10 cellular contexts compared by ENCODE assay signal in genomic region chr6:87724994-87725811, GRCh38. TPM values are rescaled to one million over a fixed set of nuclear protein-coding genes. Genes with fewer than 3 reads are reported as not detected.
DNase-seq lines count a peak whose midpoint lies in the region; ATAC-seq and TF ChIP-seq lines count a peak whose summit lies in the region.
"Had no signal": no experiment of that assay in that cellular context is flagged by ENCODE, and none has a peak within 500 bp of the region (broad histone marks: within the 10 kb centered on the region; RNA-seq: fewer than 3 reads in every experiment).

No MANE protein-coding gene starts in this region.

- ATAC-seq in activated CD8-positive, alpha-beta memory T cell treated with anti-CD3 and anti-CD28 coated beads, Interleukin-2, amount 10 ng/mL, durations not matched to agents 7 days and 5 days = peak; percentile 44
- ATAC-seq in HG02678 (IDR thresholded peaks at IDR 0.05; ENCODE audit: unreplicated experiment) = peak; percentile 80
- ATAC-seq in stimulated activated effector memory CD8-positive, alpha-beta T cell treated with anti-CD3 and anti-CD28 coated beads, Interleukin-12 subunit alpha, Interleukin-12 subunit beta, amount 100 ng/mL, for 72 hours = peak; percentile 67

- no peak overlapping the region for H3K4me3 ChIP-seq in Karpas-422 (ENCODE audit: low read length)

- peaks cover 57% of the 10 kb centered on the region for H3K4me1 Mint-ChIP-seq in activated CD8-positive, alpha-beta memory T cell treated with anti-CD3 and anti-CD28 coated beads, Interleukin-2, amount 10 ng/mL, durations not matched to agents 7 days and 5 days
- peaks cover 35% of the 10 kb centered on the region for H3K4me1 Mint-ChIP-seq in stimulated activated effector memory CD8-positive, alpha-beta T cell treated with anti-CD3 and anti-CD28 coated beads, Interleukin-12 subunit alpha, Interleukin-12 subunit beta, amount 100 ng/mL, for 72 hours
- peaks cover 8% of the 10 kb centered on the region for H3K4me1 Mint-ChIP-seq in progenitor cell of endocrine pancreas (ENCODE audit: low read depth)

- no peak overlapping the region for H3K9ac ChIP-seq in Karpas-422 (ENCODE audit: low read length)

- H3K9me2 ChIP-seq in Karpas-422 (replicated peaks; ENCODE audit: insufficient read depth, low read length) = no peaks in the 10 kb centered on the region

- no peak overlapping the region for H3K4me3 Mint-ChIP-seq in activated CD8-positive, alpha-beta memory T cell treated with anti-CD3 and anti-CD28 coated beads, Interleukin-2, amount 10 ng/mL, durations not matched to agents 7 days and 5 days
- peak overlapping the region; percentile 9 for H3K4me3 Mint-ChIP-seq in stimulated activated effector memory CD8-positive, alpha-beta T cell treated with anti-CD3 and anti-CD28 coated beads, Interleukin-12 subunit alpha, Interleukin-12 subunit beta, amount 100 ng/mL, for 72 hours
- no peak overlapping the region for H3K4me3 Mint-ChIP-seq in progenitor cell of endocrine pancreas (ENCODE audit: low read depth)

- peaks cover 5% of the 10 kb centered on the region for H3K36me3 Mint-ChIP-seq in activated CD8-positive, alpha-beta memory T cell treated with anti-CD3 and anti-CD28 coated beads, Interleukin-2, amount 10 ng/mL, durations not matched to agents 7 days and 5 days
- no peaks in the 10 kb centered on the region for H3K36me3 Mint-ChIP-seq in stimulated activated effector memory CD8-positive, alpha-beta T cell treated with anti-CD3 and anti-CD28 coated beads, Interleukin-12 subunit alpha, Interleukin-12 subunit beta, amount 100 ng/mL, for 72 hours
- no peaks in the 10 kb centered on the region for H3K36me3 Mint-ChIP-seq in progenitor cell of endocrine pancreas (ENCODE audit: insufficient read depth)

- H4K20me1 ChIP-seq in Karpas-422 (ENCODE audit: insufficient read depth, low read depth, low read length) = no peaks in the 10 kb centered on the region

- peak overlapping the region; percentile 75 for H3K27ac Mint-ChIP-seq in activated CD8-positive, alpha-beta memory T cell treated with anti-CD3 and anti-CD28 coated beads, Interleukin-2, amount 10 ng/mL, durations not matched to agents 7 days and 5 days
- no peak overlapping the region for H3K27ac Mint-ChIP-seq in stimulated activated effector memory CD8-positive, alpha-beta T cell treated with anti-CD3 and anti-CD28 coated beads, Interleukin-12 subunit alpha, Interleukin-12 subunit beta, amount 100 ng/mL, for 72 hours
- H3K27ac Mint-ChIP-seq in progenitor cell of endocrine pancreas = no peak overlapping the region

- H3K9me3 Mint-ChIP-seq in activated CD8-positive, alpha-beta memory T cell treated with anti-CD3 and anti-CD28 coated beads, Interleukin-2, amount 10 ng/mL, durations not matched to agents 7 days and 5 days (ENCODE audit: low read depth) = no peaks in the 10 kb centered on the region
- H3K9me3 Mint-ChIP-seq in stimulated activated effector memory CD8-positive, alpha-beta T cell treated with anti-CD3 and anti-CD28 coated beads, Interleukin-12 subunit alpha, Interleukin-12 subunit beta, amount 100 ng/mL, for 72 hours = no peaks in the 10 kb centered on the region
- H3K9me3 Mint-ChIP-seq in progenitor cell of endocrine pancreas (ENCODE audit: low read depth) = no peaks in the 10 kb centered on the region

- H3K79me2 ChIP-seq in Karpas-422 (ENCODE audit: low read length) = no peaks in the 10 kb centered on the region

- no peak overlapping the region for H3K4me2 ChIP-seq in Karpas-422 (ENCODE audit: low read depth, low read length, poor library complexity, severe bottlenecking)

- H2AFZ ChIP-seq in Karpas-422 (ENCODE audit: low read length) = peak overlapping the region; percentile 39; the same call in 1 of the 2 replicates

- TF ChIP-seq CTCF in progenitor cell of endocrine pancreas (IDR thresholded peaks at IDR 0.05; ENCODE audit: unreplicated experiment) = no peak

- H3K27me3 Mint-ChIP-seq in activated CD8-positive, alpha-beta memory T cell treated with anti-CD3 and anti-CD28 coated beads, Interleukin-2, amount 10 ng/mL, durations not matched to agents 7 days and 5 days = peaks cover 5% of the 10 kb centered on the region
- peaks cover 7% of the 10 kb centered on the region for H3K27me3 Mint-ChIP-seq in progenitor cell of endocrine pancreas

- CTCF ChIA-PET in activated CD8-positive, alpha-beta memory T cell treated with anti-CD3 and anti-CD28 coated beads, Interleukin-2, amount 10 ng/mL, durations not matched to agents 7 days and 5 days (lab: Charles Lee) = interaction anchor here (0.6 to 3.8 kb wide), 5 partner anchors 11 to 572 kb away, joined by 4 to 18 read pairs (median 7); no protein-coding TSS in a partner anchor

- DNase-seq in activated CD8-positive, alpha-beta memory T cell treated with anti-CD3 and anti-CD28 coated beads, Interleukin-2, amount 10 ng/mL, durations not matched to agents 7 days and 5 days = no peak
- no peak for DNase-seq in activated CD8-positive, alpha-beta memory T cell treated with anti-CD3 and anti-CD28 coated beads, Interleukin-2, amount 50 U/mL, for 48 hours
- no peak for DNase-seq in Karpas-422
- DNase-seq in stimulated activated effector memory CD8-positive, alpha-beta T cell treated with anti-CD3 and anti-CD28 coated beads, Interleukin-12 subunit alpha, Interleukin-12 subunit beta, amount 100 ng/mL, for 72 hours (ENCODE audit: low spot score in 2 of 2) = no peak
- no peak for DNase-seq in progenitor cell of endocrine pancreas (ENCODE audit: low spot score, unreplicated experiment)
- no peak for DNase-seq in NK-92 (lab: John Stamatoyannopoulos, UW; ENCODE audit: unreplicated experiment)
- DNase-seq in NCI-H2029 (lab: John Stamatoyannopoulos, UW) = no peak
- DNase-seq: HCEC 1CT, mesenchymal stem cell had no signal

- no peaks in the 10 kb centered on the region for H3K27me3 ChIP-seq in Karpas-422 (ENCODE audit: low read length)

- no peaks in the 10 kb centered on the region for H3K9me3 ChIP-seq in Karpas-422 (ENCODE audit: low read length)

- no peaks in the 10 kb centered on the region for H3K36me3 ChIP-seq in Karpas-422 (ENCODE audit: insufficient read depth, low read length)

- H3K27ac ChIP-seq in Karpas-422 (ENCODE audit: low read length) = no peak overlapping the region

- peaks cover 12% of the 10 kb centered on the region for H3K4me1 ChIP-seq in Karpas-422 (ENCODE audit: low read length)

RNA-seq across cellular contexts. Expression of gene AKIRIN2, which starts 23.2 kb away (rescaled TPM):
- total RNA-seq in activated CD8-positive, alpha-beta memory T cell treated with anti-CD3 and anti-CD28 coated beads, Interleukin-2, amount 10 ng/mL, durations not matched to agents 7 days and 5 days = 10 to 100 TPM; 57.3 to 64.4 TPM
- total RNA-seq in Karpas-422 (2014; rRNA removed; shearing (Covaris generic); ENCODE audit: low replicate concordance) = 47.0 and 50.1 TPM in 2 replicates
- 77.8 and 86.3 TPM in 2 replicates for total RNA-seq in progenitor cell of endocrine pancreas
